In the genomic region with DNA sequence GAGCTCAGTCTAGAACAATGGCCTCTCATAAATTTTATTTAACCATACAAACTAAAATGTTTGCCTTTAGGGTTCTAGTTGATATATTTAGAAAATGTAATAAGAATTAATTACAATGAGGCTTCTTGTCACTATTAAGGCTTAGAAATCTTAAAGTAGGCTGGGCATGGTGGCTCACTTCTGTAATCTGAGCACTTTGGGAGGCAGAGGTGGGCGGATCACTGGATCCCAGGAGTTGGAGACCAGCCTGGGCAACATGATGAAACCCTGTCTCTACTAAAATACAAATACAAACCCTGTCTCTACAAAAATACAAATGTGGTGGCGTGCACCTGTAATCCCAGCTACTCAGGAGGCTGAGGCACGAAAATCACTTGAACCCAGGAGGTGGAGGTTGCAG, we compare ENCODE assay signal across 21 cellular contexts.
"Had no signal": no experiment of that assay in that cellular context is flagged by ENCODE, and none has a peak within 500 bp of the region (broad histone marks: within the 10 kb centered on the region; RNA-seq: fewer than 3 reads in every experiment).

No MANE protein-coding gene starts in this region.

- H3K4me3 Mint-ChIP-seq: endodermal cell; naive thymus-derived CD8-positive, alpha-beta T cell; stimulated activated effector memory CD8-positive, alpha-beta T cell treated with anti-CD3 and anti-CD28 coated beads, Interleukin-12 subunit alpha, Interleukin-12 subunit beta, amount 100 ng/mL, for 72 hours had no signal

- ATAC-seq: gastrocnemius medialis; heart right ventricle; mucosa of descending colon; naive thymus-derived CD8-positive, alpha-beta T cell; pancreas; right cardiac atrium; stimulated activated effector memory CD8-positive, alpha-beta T cell treated with anti-CD3 and anti-CD28 coated beads, Interleukin-12 subunit alpha, Interleukin-12 subunit beta, amount 100 ng/mL, for 72 hours; stimulated activated naive CD8-positive, alpha-beta T cell treated with anti-CD3 and anti-CD28 coated beads, Interleukin-15, Interleukin-2, amounts not matched to agents 100 U/mL and 50 U/mL, for 24 hours; upper lobe of right lung had no signal

- H3K4me2 ChIP-seq: smooth muscle cell had no signal

- H3K9me3 ChIP-seq: colonic mucosa, gastrocnemius medialis, mucosa of descending colon, pancreas, tibial artery, upper lobe of right lung, vagina had no signal

- DNase-seq: colonic mucosa; dermis blood vessel endothelial cell; endodermal cell; gastrocnemius medialis; heart right ventricle; hypothalamus; kidney glomerular epithelial cell; mucosa of descending colon; naive thymus-derived CD8-positive, alpha-beta T cell; nucleus accumbens; pancreas; right cardiac atrium; stimulated activated CD4-positive, alpha-beta T cell treated with anti-CD3 and anti-CD28 coated beads, Interleukin-4, amount 100 ng/mL, for 1 hour; stimulated activated CD8-positive, alpha-beta memory T cell treated with anti-CD3 and anti-CD28 coated beads, Interleukin-4, amount 100 ng/mL, for 48 hours; stimulated activated naive CD8-positive, alpha-beta T cell treated with anti-CD3 and anti-CD28 coated beads, Interleukin-15, Interleukin-2, amounts not matched to agents 100 U/mL and 50 U/mL, for 24 hours; tibial artery; upper lobe of right lung had no signal

- H3K27ac ChIP-seq: colonic mucosa, gastrocnemius medialis, heart right ventricle, pancreas, tibial artery, upper lobe of right lung, vagina had no signal

- H3K4me1 ChIP-seq: colonic mucosa, gastrocnemius medialis, tibial artery, upper lobe of right lung, vagina had no signal

- H3K27me3 Mint-ChIP-seq: progenitor cell of endocrine pancreas had no signal

- H3K27ac Mint-ChIP-seq: endodermal cell; naive thymus-derived CD8-positive, alpha-beta T cell; progenitor cell of endocrine pancreas; stimulated activated effector memory CD8-positive, alpha-beta T cell treated with anti-CD3 and anti-CD28 coated beads, Interleukin-12 subunit alpha, Interleukin-12 subunit beta, amount 100 ng/mL, for 72 hours had no signal

- H3K9me3 Mint-ChIP-seq: stimulated activated effector memory CD8-positive, alpha-beta T cell treated with anti-CD3 and anti-CD28 coated beads, Interleukin-12 subunit alpha, Interleukin-12 subunit beta, amount 100 ng/mL, for 72 hours had no signal

- H3K36me3 Mint-ChIP-seq: naive thymus-derived CD8-positive, alpha-beta T cell; stimulated activated effector memory CD8-positive, alpha-beta T cell treated with anti-CD3 and anti-CD28 coated beads, Interleukin-12 subunit alpha, Interleukin-12 subunit beta, amount 100 ng/mL, for 72 hours had no signal

- H3K4me1 Mint-ChIP-seq: stimulated activated effector memory CD8-positive, alpha-beta T cell treated with anti-CD3 and anti-CD28 coated beads, Interleukin-12 subunit alpha, Interleukin-12 subunit beta, amount 100 ng/mL, for 72 hours had no signal

- H3K4me3 ChIP-seq: colonic mucosa, gastrocnemius medialis, heart right ventricle, mucosa of descending colon, pancreas, smooth muscle cell, tibial artery, upper lobe of right lung, vagina had no signal

- H3K36me3 ChIP-seq: colonic mucosa, gastrocnemius medialis, heart right ventricle, pancreas, tibial artery, upper lobe of right lung, vagina had no signal

- H3K27me3 ChIP-seq: colonic mucosa, gastrocnemius medialis, heart right ventricle, pancreas, tibial artery, upper lobe of right lung, vagina had no signal
